In the genomic region with DNA sequence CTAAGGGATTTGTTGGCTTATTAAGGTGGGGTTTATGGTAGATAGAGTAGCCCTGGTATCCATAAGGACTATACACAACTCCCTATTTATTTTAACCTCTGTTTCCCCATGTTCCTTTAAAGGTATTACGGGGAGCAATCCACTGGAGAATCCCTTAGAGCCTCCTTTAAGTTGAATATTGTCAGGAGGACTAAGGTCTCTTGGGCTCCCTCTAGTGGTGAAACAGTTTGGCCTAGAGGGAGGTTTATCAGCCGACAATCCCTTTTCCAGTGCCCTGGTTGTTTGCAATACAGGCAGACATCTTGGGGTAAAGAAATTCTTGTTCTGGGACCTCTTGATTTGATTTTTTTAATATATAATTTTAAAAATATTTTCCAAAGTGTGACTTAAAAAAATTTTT, we compare ENCODE assay signal across 8 cellular contexts. TPM values are rescaled to one million over a fixed set of nuclear protein-coding genes. Genes with fewer than 3 reads are reported as not detected.
DNase-seq lines count a peak whose midpoint lies in the region; ATAC-seq and TF ChIP-seq lines count a peak whose summit lies in the region.

No MANE protein-coding gene starts in this region.

- H3K4me1 Mint-ChIP-seq in CD4-positive, CD25-positive, alpha-beta regulatory T cell, result peaks cover 13 to 51% (median 34%) of the 10 kb centered on the region in 4 donors

- peaks cover 13% of the 10 kb centered on the region for H3K36me3 Mint-ChIP-seq in CD4-positive, CD25-positive, alpha-beta regulatory T cell

- H3K27me3 Mint-ChIP-seq in CD4-positive, CD25-positive, alpha-beta regulatory T cell, result no peaks in the 10 kb centered on the region

- TF ChIP-seq CTCF in Peyer's patch (IDR thresholded peaks at IDR 0.05) (peak; percentile 49 to 83 (median 68)), left ventricle myocardium inferior (IDR thresholded peaks at IDR 0.05; ENCODE audit: borderline replicate concordance) (peak; percentile 88), gastrocnemius medialis (IDR thresholded peaks at IDR 0.05 in 4 of 5, conservative IDR thresholded peaks at IDR 0.05 in 1 of 5) (peak; percentile 36 to 86 (median 53))

- ATAC-seq in CD4-positive, CD25-positive, alpha-beta regulatory T cell (ENCODE audit: low read depth in 2 of 2), result peak; percentile 53 to 66
- peak; percentile 97 for ATAC-seq in GM19351 (IDR thresholded peaks at IDR 0.05; ENCODE audit: unreplicated experiment)
- ATAC-seq in gastrocnemius medialis, result peak; percentile 73 to 89
- no peak for ATAC-seq in GM21515 (IDR thresholded peaks at IDR 0.05; ENCODE audit: unreplicated experiment)

- H3K9me3 ChIP-seq in CD4-positive, CD25-positive, alpha-beta regulatory T cell (ENCODE audit: control insufficient read depth in 2 of 2, low read length in 2 of 2), result no peaks in the 10 kb centered on the region
- no peaks in the 10 kb centered on the region for H3K9me3 ChIP-seq in Peyer's patch
- no peaks in the 10 kb centered on the region for H3K9me3 ChIP-seq in left ventricle myocardium inferior (replicated peaks)
- no peaks in the 10 kb centered on the region for H3K9me3 ChIP-seq in gastrocnemius medialis

- intact Hi-C loops in left ventricle myocardium inferior (cut with micrococcal nuclease), result no loop called here
- intact Hi-C loops in gastrocnemius medialis (cut with DNase I; ENCODE audit: low total_unique reads), result no loop called here

- no peak overlapping the region for H3K27ac ChIP-seq in CD4-positive, CD25-positive, alpha-beta regulatory T cell (ENCODE audit: insufficient read depth, low read length, poor library complexity, severe bottlenecking)
- H3K27ac ChIP-seq in Peyer's patch, result no peak overlapping the region
- no peak overlapping the region for H3K27ac ChIP-seq in left ventricle myocardium inferior (replicated peaks)
- H3K27ac ChIP-seq in gastrocnemius medialis, result no peak overlapping the region

- peak; percentile 38 to 67 (median 55) for DNase-seq in CD4-positive, CD25-positive, alpha-beta regulatory T cell
- peak; percentile 39 for DNase-seq in HuH-7 (ENCODE audit: low spot score)
- DNase-seq in Peyer's patch, result peak in 2 of 3 donors; percentile 57 to 83
- peak; percentile 13 for DNase-seq in activated naive CD8-positive, alpha-beta T cell treated with anti-CD3 and anti-CD28 coated beads, Interleukin-2, amount 50 U/mL, for 16 hours (ENCODE audit: low read depth, low spot score)
- DNase-seq in left ventricle myocardium inferior, result no peak
- peak; percentile 12 to 24 for DNase-seq in gastrocnemius medialis

- peak overlapping the region in 1 of 3 donors; percentile 38 for H3K27ac Mint-ChIP-seq in CD4-positive, CD25-positive, alpha-beta regulatory T cell

- no peaks in the 10 kb centered on the region for H3K27me3 ChIP-seq in CD4-positive, CD25-positive, alpha-beta regulatory T cell (ENCODE audit: control insufficient read depth, insufficient read depth, low read length)
- no peaks in the 10 kb centered on the region for H3K27me3 ChIP-seq in Peyer's patch
- H3K27me3 ChIP-seq in left ventricle myocardium inferior (ENCODE audit: low read depth), result no peaks in the 10 kb centered on the region
- no peaks in the 10 kb centered on the region for H3K27me3 ChIP-seq in gastrocnemius medialis

- H3K4me1 ChIP-seq in CD4-positive, CD25-positive, alpha-beta regulatory T cell (ENCODE audit: control insufficient read depth, insufficient read depth, low read length, poor library complexity, severe bottlenecking), result no peaks in the 10 kb centered on the region
- H3K4me1 ChIP-seq in Peyer's patch (no peaks in the 10 kb centered on the region), left ventricle myocardium inferior (peaks cover 20% of the 10 kb centered on the region), gastrocnemius medialis (no peaks in the 10 kb centered on the region)

- H3K4me3 ChIP-seq in CD4-positive, CD25-positive, alpha-beta regulatory T cell (ENCODE audit: low read depth, low read length), result no peak overlapping the region
- H3K4me3 ChIP-seq in Peyer's patch (no peak overlapping the region), left ventricle myocardium inferior (no peak overlapping the region), gastrocnemius medialis (no peak overlapping the region)

- no peak overlapping the region for H3K4me3 Mint-ChIP-seq in CD4-positive, CD25-positive, alpha-beta regulatory T cell

- in situ Hi-C loops in gastrocnemius medialis (cut with MboI; ENCODE audit: low sequenced_read_pairs in 4 of 4), result no loop called here

- H3K9me3 Mint-ChIP-seq in CD4-positive, CD25-positive, alpha-beta regulatory T cell, result peaks cover 0 to 3% (median 1%) of the 10 kb centered on the region in 7 donors

- no peaks in the 10 kb centered on the region for H3K36me3 ChIP-seq in CD4-positive, CD25-positive, alpha-beta regulatory T cell (ENCODE audit: control insufficient read depth, insufficient read depth, low read length)
- H3K36me3 ChIP-seq in Peyer's patch (peaks cover 0 to 3% (median 0%) of the 10 kb centered on the region in 3 donors), left ventricle myocardium inferior (no peaks in the 10 kb centered on the region), gastrocnemius medialis (no peaks in the 10 kb centered on the region)

- TF ChIP-seq POLR2A in Peyer's patch (IDR thresholded peaks at IDR 0.05), result no peak
- no peak for TF ChIP-seq POLR2A in gastrocnemius medialis (IDR thresholded peaks at IDR 0.05)

RNA-seq across cellular contexts. Expression of a gene that starts 12.9 kb away (rescaled TPM):
- total RNA-seq in CD4-positive, CD25-positive, alpha-beta regulatory T cell, result 57.4 TPM
- 10 to 100 TPM; 20.3 to 23.8 (median 21.9) TPM for polyA plus RNA-seq in CD4-positive, CD25-positive, alpha-beta regulatory T cell
- 10 to 100 TPM; 66.9 to 89.1 (median 78.0) TPM for total RNA-seq in Peyer's patch
- total RNA-seq in left ventricle myocardium inferior, result 124 TPM
- total RNA-seq in gastrocnemius medialis, result 10 to 100 TPM; 59.8 to 78.2 (median 72.2) TPM

RNA-seq across cellular contexts. Expression of a gene that starts 51.2 kb away (rescaled TPM):
- total RNA-seq in CD4-positive, CD25-positive, alpha-beta regulatory T cell, result 1.6 TPM
- polyA plus RNA-seq in CD4-positive, CD25-positive, alpha-beta regulatory T cell, result not detected
- total RNA-seq in Peyer's patch (1 to 10 TPM in 2 of 4 donors, under 1 TPM in 1, not detected in 1; 0.47 to 2.1 (median 1.1) TPM), left ventricle myocardium inferior (0.52 TPM), gastrocnemius medialis (under 1 TPM in 1 of 4 donors, not detected in 3; 0.56 TPM)
